ENCODE assay signal across 17 cellular contexts in genomic region chr11:64793271-64794160, GRCh38. TPM values are rescaled to one million over a fixed set of nuclear protein-coding genes. Genes with fewer than 3 reads are reported as not detected.
DNase-seq lines count a peak whose midpoint lies in the region; ATAC-seq and TF ChIP-seq lines count a peak whose summit lies in the region.
"Had no signal": no experiment of that assay in that cellular context is flagged by ENCODE, and none has a peak within 500 bp of the region (broad histone marks: within the 10 kb centered on the region; RNA-seq: fewer than 3 reads in every experiment).

No MANE protein-coding gene starts in this region.

- in situ Hi-C loops in HAP-1 (cut with MboI; ENCODE audit: low sequenced_read_pairs) = no loop called here

- H3K36me3 ChIP-seq in Loucy (ENCODE audit: insufficient read depth, low read length) (no peaks in the 10 kb centered on the region), psoas muscle (ENCODE audit: insufficient read depth in 1 of 2, low read depth in 1 of 2) (peaks cover 0 to 31% of the 10 kb centered on the region in 2 donors), HAP-1 (replicated peaks) (no peaks in the 10 kb centered on the region; the same call in 1 of the 2 replicates)
- H3K36me3 ChIP-seq: colonic mucosa, right lobe of liver had no signal

- H3K4me1 ChIP-seq in Loucy (ENCODE audit: insufficient read depth, low read length, poor library complexity, severe bottlenecking) (peaks cover 35% of the 10 kb centered on the region), psoas muscle (no peaks in the 10 kb centered on the region), HAP-1 (no peaks in the 10 kb centered on the region)
- H3K4me1 ChIP-seq: colonic mucosa, right lobe of liver had no signal

- H3K4me3 Mint-ChIP-seq in activated CD4-positive, alpha-beta T cell treated with anti-CD3 and anti-CD28 coated beads, Interleukin-2, amount 10 ng/mL, durations not matched to agents 7 days and 5 days = no peak overlapping the region
- H3K4me3 Mint-ChIP-seq in effector memory CD8-positive, alpha-beta T cell = no peak overlapping the region
- H3K4me3 Mint-ChIP-seq: nephron had no signal

- ATAC-seq in effector memory CD8-positive, alpha-beta T cell (replicated peaks) = no peak
- ATAC-seq in psoas muscle = no peak
- ATAC-seq: GM12878 had no signal

- POLR2A ChIA-PET in activated CD4-positive, alpha-beta T cell treated with anti-CD3 and anti-CD28 coated beads, Interleukin-2, amount 10 ng/mL, durations not matched to agents 7 days and 5 days (lab: Charles Lee) = interaction anchor here (0.5 to 0.7 kb wide), 2 partner anchors 18 to 21 kb away, joined by 3 to 8 read pairs; no protein-coding TSS in a partner anchor

- H3K4me2 ChIP-seq in Loucy (ENCODE audit: low read depth, low read length, poor library complexity, severe bottlenecking) = peak overlapping the region; percentile 41
- H3K4me2 ChIP-seq: hepatocyte had no signal

- H3K9me3 ChIP-seq in Loucy (ENCODE audit: insufficient read depth, low read depth, low read length) = no peaks in the 10 kb centered on the region
- H3K9me3 ChIP-seq in psoas muscle = no peaks in the 10 kb centered on the region
- no peaks in the 10 kb centered on the region for H3K9me3 ChIP-seq in HAP-1
- H3K9me3 ChIP-seq: colonic mucosa, right lobe of liver had no signal

- H3F3A ChIP-seq in Loucy (ENCODE audit: low read depth) = peaks cover 2% of the 10 kb centered on the region; the same call in 1 of the 2 replicates

- H3K27me3 ChIP-seq in Loucy (ENCODE audit: insufficient read depth, low read length, poor library complexity, severe bottlenecking) (no peaks in the 10 kb centered on the region), psoas muscle (ENCODE audit: insufficient read depth in 3 of 3, low read length in 2 of 3) (no peaks in the 10 kb centered on the region), HAP-1 (ENCODE audit: low read depth) (no peaks in the 10 kb centered on the region)
- H3K27me3 ChIP-seq: colonic mucosa, hepatocyte, right lobe of liver had no signal

- no peak for DNase-seq in activated CD4-positive, alpha-beta T cell treated with anti-CD3 and anti-CD28 coated beads, Interleukin-2, amount 10 ng/mL, durations not matched to agents 7 days and 5 days
- DNase-seq in activated CD4-positive, alpha-beta T cell treated with anti-CD3 and anti-CD28 coated beads for 48 hours = no peak
- no peak for DNase-seq in effector memory CD8-positive, alpha-beta T cell
- peak in 1 of 2 donors; percentile 51 for DNase-seq in psoas muscle
- DNase-seq in NK-92 (lab: John Stamatoyannopoulos, UW; ENCODE audit: unreplicated experiment) = no peak
- no peak for DNase-seq in MV-4-11 (lab: John Stamatoyannopoulos, UW)
- DNase-seq in HAP-1 (ENCODE audit: low spot score in 2 of 2) = no peak
- DNase-seq: colonic mucosa; COR-L47; NCI-H748 treated with DMSO at 0.1 percent for 48 hours; stimulated activated CD4-positive, alpha-beta T cell treated with anti-CD3 and anti-CD28 coated beads, Interleukin-4, amount 100 ng/mL, for 24 hours had no signal

- no peaks in the 10 kb centered on the region for H3K79me2 ChIP-seq in Loucy (ENCODE audit: insufficient read depth, low read length)
- H3K79me2 ChIP-seq: hepatocyte had no signal

- no peaks in the 10 kb centered on the region for H3K27me3 Mint-ChIP-seq in activated CD4-positive, alpha-beta T cell treated with anti-CD3 and anti-CD28 coated beads, Interleukin-2, amount 10 ng/mL, durations not matched to agents 7 days and 5 days
- no peaks in the 10 kb centered on the region for H3K27me3 Mint-ChIP-seq in effector memory CD8-positive, alpha-beta T cell

- peak overlapping the region; percentile 80 for H3K27ac Mint-ChIP-seq in activated CD4-positive, alpha-beta T cell treated with anti-CD3 and anti-CD28 coated beads, Interleukin-2, amount 10 ng/mL, durations not matched to agents 7 days and 5 days
- peak overlapping the region; percentile 48 to 86 for H3K27ac Mint-ChIP-seq in effector memory CD8-positive, alpha-beta T cell
- H3K27ac Mint-ChIP-seq: nephron had no signal

- H3K27ac ChIP-seq in psoas muscle = peak overlapping the region; percentile 9
- H3K27ac ChIP-seq: colonic mucosa, hepatocyte had no signal

- H3K9me2 ChIP-seq in Loucy (replicated peaks; ENCODE audit: low read depth, low read length) = no peaks in the 10 kb centered on the region

- peak overlapping the region; percentile 79 for H2AFZ ChIP-seq in Loucy (ENCODE audit: low read length)
- H2AFZ ChIP-seq: hepatocyte had no signal

- no peaks in the 10 kb centered on the region for H4K20me1 ChIP-seq in Loucy (ENCODE audit: insufficient read depth, low read length, poor library complexity, severe bottlenecking)

- H3K4me3 ChIP-seq in Loucy (ENCODE audit: low read length, poor library complexity, severe bottlenecking) (peak overlapping the region; percentile 0), psoas muscle (no peak overlapping the region), HAP-1 (no peak overlapping the region)
- H3K4me3 ChIP-seq: colonic mucosa, GM12878, hepatocyte, right lobe of liver had no signal

- 60 to 62% (median 60%) methylated on average over 11 of the region's 11 CpGs for whole genome bisulfite sequencing in psoas muscle, 3 donors

- CTCF ChIA-PET in activated CD4-positive, alpha-beta T cell treated with anti-CD3 and anti-CD28 coated beads, Interleukin-2, amount 10 ng/mL, durations not matched to agents 7 days and 5 days (lab: Charles Lee) = interaction anchor here (0.6 to 1.4 kb wide), 3 partner anchors 9 to 91 kb away, joined by 3 read pairs; partner anchors contain the start of gene SF1

- intact Hi-C loops in psoas muscle (cut with DNase I) = no loop called here

- no peaks in the 10 kb centered on the region for H3K9me3 Mint-ChIP-seq in activated CD4-positive, alpha-beta T cell treated with anti-CD3 and anti-CD28 coated beads, Interleukin-2, amount 10 ng/mL, durations not matched to agents 7 days and 5 days
- no peaks in the 10 kb centered on the region for H3K9me3 Mint-ChIP-seq in effector memory CD8-positive, alpha-beta T cell
- H3K9me3 Mint-ChIP-seq: nephron had no signal

- peaks cover 29% of the 10 kb centered on the region for H3K4me1 Mint-ChIP-seq in activated CD4-positive, alpha-beta T cell treated with anti-CD3 and anti-CD28 coated beads, Interleukin-2, amount 10 ng/mL, durations not matched to agents 7 days and 5 days
- H3K4me1 Mint-ChIP-seq in effector memory CD8-positive, alpha-beta T cell (ENCODE audit: low read depth in 2 of 2) = peaks cover 0 to 11% of the 10 kb centered on the region in 2 donors
- H3K4me1 Mint-ChIP-seq: nephron had no signal

- H3K9ac ChIP-seq in Loucy (ENCODE audit: low read depth, low read length, poor library complexity, severe bottlenecking) = peak overlapping the region; percentile 44

- TF ChIP-seq CTCF in Loucy (conservative IDR thresholded peaks at IDR 0.05; ENCODE audit: low read length) (no peak), psoas muscle (IDR thresholded peaks at IDR 0.05) (no peak)

- H3K36me3 Mint-ChIP-seq in activated CD4-positive, alpha-beta T cell treated with anti-CD3 and anti-CD28 coated beads, Interleukin-2, amount 10 ng/mL, durations not matched to agents 7 days and 5 days (ENCODE audit: low read depth) = peaks cover 20% of the 10 kb centered on the region
- H3K36me3 Mint-ChIP-seq in effector memory CD8-positive, alpha-beta T cell (ENCODE audit: insufficient read depth) = peaks cover 21% of the 10 kb centered on the region

RNA-seq across cellular contexts. Expression of gene MAP4K2, which starts 9.5 kb away (rescaled TPM):
- 10 to 100 TPM; 86.6 to 91.2 TPM for total RNA-seq in activated CD4-positive, alpha-beta T cell treated with anti-CD3 and anti-CD28 coated beads, Interleukin-2, amount 10 ng/mL, durations not matched to agents 7 days and 5 days
- 1 to 10 TPM; 3.0 to 6.7 (median 4.0) TPM for total RNA-seq in psoas muscle
- 1 to 10 TPM; 4.5 to 6.1 (median 5.6) TPM for polyA plus RNA-seq in psoas muscle

RNA-seq across cellular contexts. Expression of gene SF1, which starts 15.2 kb away (rescaled TPM):
- total RNA-seq in activated CD4-positive, alpha-beta T cell treated with anti-CD3 and anti-CD28 coated beads, Interleukin-2, amount 10 ng/mL, durations not matched to agents 7 days and 5 days = 100 to 1,000 TPM; 435 to 456 TPM
- total RNA-seq in psoas muscle = 100 to 1,000 TPM; 150 to 210 (median 184) TPM
- 10 to 100 TPM; 56.2 to 89.6 (median 65.4) TPM for polyA plus RNA-seq in psoas muscle

RNA-seq across cellular contexts. Expression of gene MEN1, which starts 16.8 kb away (rescaled TPM):
- total RNA-seq in activated CD4-positive, alpha-beta T cell treated with anti-CD3 and anti-CD28 coated beads, Interleukin-2, amount 10 ng/mL, durations not matched to agents 7 days and 5 days = 10 to 100 TPM; 35.1 to 38.7 TPM
- total RNA-seq in psoas muscle = 10 to 100 TPM in 2 of 4 donors, 1 to 10 TPM in 2; 7.2 to 13.5 (median 10.3) TPM
- 10 to 100 TPM in 2 of 3 donors, 1 to 10 TPM in 1; 8.7 to 21.2 (median 12.9) TPM for polyA plus RNA-seq in psoas muscle

RNA-seq across cellular contexts. Expression of gene PYGM, which starts 33.7 kb away (rescaled TPM):
- 1 to 10 TPM; 3.9 to 4.3 TPM for total RNA-seq in activated CD4-positive, alpha-beta T cell treated with anti-CD3 and anti-CD28 coated beads, Interleukin-2, amount 10 ng/mL, durations not matched to agents 7 days and 5 days
- 1,000 to 10,000 TPM; 1,536 to 2,203 (median 1,794) TPM for total RNA-seq in psoas muscle
- 1,000 to 10,000 TPM in 2 of 3 donors, 100 to 1,000 TPM in 1; 511 to 1,840 (median 1,729) TPM for polyA plus RNA-seq in psoas muscle
- total RNA-seq: epithelial cell of proximal tubule had no signal

RNA-seq across cellular contexts. Expression of gene RASGRP2, which starts 49.6 kb away (rescaled TPM):
- total RNA-seq in activated CD4-positive, alpha-beta T cell treated with anti-CD3 and anti-CD28 coated beads, Interleukin-2, amount 10 ng/mL, durations not matched to agents 7 days and 5 days = 100 to 1,000 TPM; 293 to 300 TPM
- total RNA-seq in psoas muscle = 1 to 10 TPM; 2.6 to 8.6 (median 6.0) TPM
- 10 to 100 TPM in 1 of 3 donors, 1 to 10 TPM in 2; 6.5 to 14.7 (median 9.1) TPM for polyA plus RNA-seq in psoas muscle
- total RNA-seq: epithelial cell of proximal tubule had no signal

Comparison
In these comparisons a context has a peak if more than half of its experiments do, and no peak if none do; other contexts are left out.
1. RNA of gene MAP4K2, which starts 9.5 kb away (total RNA-seq): 86.6 to 91.2 TPM in activated CD4-positive, alpha-beta T cell treated with anti-CD3 and anti-CD28 coated beads, Interleukin-2, amount 10 ng/mL, durations not matched to agents 7 days and 5 days; 3.0 to 6.7 TPM in psoas muscle; every median in the first group is over 10 times any median in the second.